Comparison of ENCODE assay signal across 25 cellular contexts in the genomic region with DNA sequence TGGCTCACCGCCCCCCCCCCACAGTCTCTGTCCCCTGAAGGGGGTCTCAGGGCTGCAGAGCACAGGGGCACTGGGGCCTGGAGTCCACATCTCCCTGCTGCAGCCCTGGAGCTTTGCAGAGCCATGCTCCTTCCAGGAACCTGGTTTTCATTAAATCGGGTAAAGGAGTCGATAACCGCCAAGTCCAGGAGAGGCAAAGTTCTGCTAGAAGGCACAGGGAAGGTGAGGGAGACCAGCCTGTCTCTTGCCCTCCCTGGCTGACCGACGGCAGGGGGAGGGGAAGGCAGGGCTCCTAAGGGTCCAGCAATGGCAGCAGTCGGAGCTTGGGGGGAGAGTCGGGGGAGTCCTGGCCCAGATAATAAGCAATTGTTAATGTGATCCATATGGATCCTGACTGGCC. TPM values are rescaled to one million over a fixed set of nuclear protein-coding genes. Genes with fewer than 3 reads are reported as not detected.
"Had no signal": no experiment of that assay in that cellular context is flagged by ENCODE, and none has a peak within 500 bp of the region (broad histone marks: within the 10 kb centered on the region; RNA-seq: fewer than 3 reads in every experiment).

No MANE protein-coding gene starts in this region.

- H3K27ac ChIP-seq: adrenal gland, pancreas, stomach, testis, upper lobe of right lung, VCaP had no signal

- H3K27ac Mint-ChIP-seq: activated naive CD4-positive, alpha-beta T cell treated with anti-CD3 and anti-CD28 coated beads, Interleukin-2, amount 50 U/mL, for 72 hours; activated T-helper 1 cell treated with anti-CD3 and anti-CD28 coated beads, Interleukin-12 subunit alpha, Interleukin-12 subunit beta, Interleukin-2, Interleukin-4 antibody, amounts not matched to agents 30 ng/mL and 10 ng/mL and 1 ng/mL, durations not matched to agents 14 hours and 24 hours and 36 hours; dendritic cell treated with granulocyte-macrophage colony-stimulating factor and Interleukin-4, amounts not matched to agents 40 ng/mL and 50 ng/mL, for 4 days; stimulated activated effector memory CD8-positive, alpha-beta T cell treated with anti-CD3 and anti-CD28 coated beads, Interleukin-12 subunit alpha, Interleukin-12 subunit beta, amount 100 ng/mL, for 72 hours had no signal

- H3K4me3 ChIP-seq: adrenal gland, lung, pancreas, stomach, testis, upper lobe of right lung had no signal

- ATAC-seq: activated naive CD4-positive, alpha-beta T cell treated with anti-CD3 and anti-CD28 coated beads, Interleukin-2, amount 50 U/mL, for 72 hours; left lobe of liver; pancreas; sciatic nerve; stimulated activated effector memory CD8-positive, alpha-beta T cell treated with anti-CD3 and anti-CD28 coated beads, Interleukin-12 subunit alpha, Interleukin-12 subunit beta, amount 100 ng/mL, for 72 hours; upper lobe of right lung had no signal

- H3K36me3 Mint-ChIP-seq: activated naive CD4-positive, alpha-beta T cell treated with anti-CD3 and anti-CD28 coated beads, Interleukin-2, amount 50 U/mL, for 72 hours; stimulated activated effector memory CD8-positive, alpha-beta T cell treated with anti-CD3 and anti-CD28 coated beads, Interleukin-12 subunit alpha, Interleukin-12 subunit beta, amount 100 ng/mL, for 72 hours had no signal

- H3K9me3 ChIP-seq: adrenal gland, pancreas, stomach, testis, upper lobe of right lung had no signal

- DNase-seq: activated CD4-positive, alpha-beta T cell treated with anti-CD3 and anti-CD28 coated beads for 1 hour; activated gamma-delta T cell treated with Interleukin-2 at 50 U/mL for 16 hours; activated T-cell treated with anti-CD3 and anti-CD28 coated beads for 4 hours; adrenal gland; effector CD8-positive, alpha-beta T cell; foreskin fibroblast; hippocampal formation; midbrain; pancreas; stimulated activated CD4-positive, alpha-beta T cell treated with anti-CD3 and anti-CD28 coated beads, Interleukin-4, amount 100 ng/mL, for 24 hours; stomach; T-helper 2 cell; testis; upper lobe of right lung had no signal

- H3K27me3 ChIP-seq: testis had no signal

- H3K9me3 Mint-ChIP-seq: activated naive CD4-positive, alpha-beta T cell treated with anti-CD3 and anti-CD28 coated beads, Interleukin-2, amount 50 U/mL, for 72 hours; activated T-helper 1 cell treated with anti-CD3 and anti-CD28 coated beads, Interleukin-12 subunit alpha, Interleukin-12 subunit beta, Interleukin-2, Interleukin-4 antibody, amounts not matched to agents 30 ng/mL and 10 ng/mL and 1 ng/mL, durations not matched to agents 14 hours and 24 hours and 36 hours; dendritic cell treated with granulocyte-macrophage colony-stimulating factor and Interleukin-4, amounts not matched to agents 40 ng/mL and 50 ng/mL, for 4 days; stimulated activated effector memory CD8-positive, alpha-beta T cell treated with anti-CD3 and anti-CD28 coated beads, Interleukin-12 subunit alpha, Interleukin-12 subunit beta, amount 100 ng/mL, for 72 hours had no signal

- H3K36me3 ChIP-seq: adrenal gland, pancreas, stomach, upper lobe of right lung had no signal

RNA-seq across cellular contexts. Expression of a gene that starts 3.1 kb away (rescaled TPM):
- total RNA-seq: bronchial epithelial cell had no signal

RNA-seq across cellular contexts. Expression of a gene that starts 42.5 kb away (rescaled TPM):
- total RNA-seq: activated naive CD4-positive, alpha-beta T cell treated with anti-CD3 and anti-CD28 coated beads, Interleukin-2, amount 50 U/mL, for 72 hours; activated T-helper 1 cell treated with anti-CD3 and anti-CD28 coated beads, Interleukin-12 subunit alpha, Interleukin-12 subunit beta, Interleukin-2, Interleukin-4 antibody, amounts not matched to agents 30 ng/mL and 10 ng/mL and 1 ng/mL, durations not matched to agents 14 hours and 24 hours and 36 hours; astrocyte; bronchial epithelial cell; chondrocyte; left lobe of liver; pancreas; stomach; upper lobe of right lung had no signal
